1 cellular context compared by ENCODE assay signal in genomic region chr6:170446841-170447560, GRCh38.
TF ChIP-seq lines count a peak whose summit lies in the region.

No MANE protein-coding gene starts in this region.

TF ChIP-seq in HepG2, 621 proteins besides CTCF, POLR2A, EP300 and RAD21 (continued from another document):
- 0 out of 2 replicates have a peak, but pooled peaks have one; percentile 9 for TF ChIP-seq ZNF687 (CRISPR knock-in tag; IDR thresholded peaks at IDR 0.05)
